In genomic region chr6:110039364-110039995, GRCh38 we compare ENCODE assay signal across 8 cellular contexts.
DNase-seq lines count a peak whose midpoint lies in the region; ATAC-seq and TF ChIP-seq lines count a peak whose summit lies in the region.

No MANE protein-coding gene starts in this region.

- TF ChIP-seq CTCF in GM12875 (IDR thresholded peaks at IDR 0.05; ENCODE audit: borderline replicate concordance, insufficient read depth, low read depth, low read length): peak; percentile 84
- peak; percentile 87 to 96 (median 90) for TF ChIP-seq CTCF in adrenal gland (IDR thresholded peaks at IDR 0.05)
- TF ChIP-seq CTCF in heart left ventricle (IDR thresholded peaks at IDR 0.05): peak; percentile 81 to 95 (median 88)
- TF ChIP-seq CTCF in upper lobe of right lung (IDR thresholded peaks at IDR 0.05): peak; percentile 92

- H3K4me3 ChIP-seq in GM12875 (ENCODE audit: low read depth, low read length) (peak overlapping the region; percentile 41), adrenal gland (peak overlapping the region in 2 of 4 donors; percentile 5 to 30), heart left ventricle (peak overlapping the region in 10 of 12 donors; percentile 11 to 47 (median 31)), upper lobe of right lung (peak overlapping the region; percentile 37)

- WGBS in adrenal gland, 4 donors: 10 to 20% (median 17%) methylated on average over 7 to 8 of the region's 8 CpGs
- 10 to 17% (median 14%) methylated on average over 8 of the region's 8 CpGs for WGBS in heart left ventricle, 4 donors

- no peaks in the 10 kb centered on the region for H3K27me3 ChIP-seq in adrenal gland
- no peaks in the 10 kb centered on the region for H3K27me3 ChIP-seq in heart left ventricle
- no peaks in the 10 kb centered on the region for H3K27me3 ChIP-seq in upper lobe of right lung

- no peak overlapping the region for H3K27ac ChIP-seq in adrenal gland
- H3K27ac ChIP-seq in heart left ventricle: peak overlapping the region in 1 of 12 donors; percentile 59
- peak overlapping the region; percentile 58 for H3K27ac ChIP-seq in upper lobe of right lung

- H3K9me3 ChIP-seq in adrenal gland (replicated peaks in 1 of 3) (no peaks in the 10 kb centered on the region), heart left ventricle (no peaks in the 10 kb centered on the region), upper lobe of right lung (no peaks in the 10 kb centered on the region)

- H3K36me3 ChIP-seq in adrenal gland (replicated peaks in 1 of 2) (no peaks in the 10 kb centered on the region), heart left ventricle (no peaks in the 10 kb centered on the region), upper lobe of right lung (no peaks in the 10 kb centered on the region)

- no peaks in the 10 kb centered on the region for H3K4me1 ChIP-seq in adrenal gland (replicated peaks in 1 of 2)
- peaks cover 0 to 11% (median 0%) of the 10 kb centered on the region in 12 donors for H3K4me1 ChIP-seq in heart left ventricle
- no peaks in the 10 kb centered on the region for H3K4me1 ChIP-seq in upper lobe of right lung

- intact Hi-C loops in adrenal gland (cut with DNase I) (loop anchor here (5.0 kb wide), 2 partner anchors 332 to 337 kb away; no protein-coding TSS in a partner anchor), heart left ventricle (cut with DNase I) (loop anchor here (1.0 to 10.0 kb wide), 7 partner anchors 245 to 513 kb away; no protein-coding TSS in a partner anchor), posterior cingulate gyrus (cut with DNase I) (loop anchor here (1.0 to 5.0 kb wide), 2 partner anchors 334 to 512 kb away; no protein-coding TSS in a partner anchor), upper lobe of right lung (cut with DNase I) (no loop called here)

- TF ChIP-seq POLR2A in adrenal gland (IDR thresholded peaks at IDR 0.05) (no peak), heart left ventricle (IDR thresholded peaks at IDR 0.05) (no peak)

- ATAC-seq in HG02798 (IDR thresholded peaks at IDR 0.05; ENCODE audit: poor library complexity, unreplicated experiment): peak; percentile 88
- peak; percentile 79 to 94 (median 91) for ATAC-seq in heart left ventricle
- peak; percentile 94 for ATAC-seq in upper lobe of right lung

- DNase-seq in NCI-H1417 (lab: John Stamatoyannopoulos, UW) (peak; percentile 81 to 95 (median 88)), SW480 (ENCODE audit: low spot score) (peak; percentile 76), adrenal gland (peak; percentile 82 to 96 (median 88)), heart left ventricle (peak; percentile 75 to 90 (median 82)), posterior cingulate gyrus (peak; percentile 68 to 98 (median 87)), upper lobe of right lung (peak; percentile 91)
